1 cellular context compared by ENCODE assay signal in the genomic region with DNA sequence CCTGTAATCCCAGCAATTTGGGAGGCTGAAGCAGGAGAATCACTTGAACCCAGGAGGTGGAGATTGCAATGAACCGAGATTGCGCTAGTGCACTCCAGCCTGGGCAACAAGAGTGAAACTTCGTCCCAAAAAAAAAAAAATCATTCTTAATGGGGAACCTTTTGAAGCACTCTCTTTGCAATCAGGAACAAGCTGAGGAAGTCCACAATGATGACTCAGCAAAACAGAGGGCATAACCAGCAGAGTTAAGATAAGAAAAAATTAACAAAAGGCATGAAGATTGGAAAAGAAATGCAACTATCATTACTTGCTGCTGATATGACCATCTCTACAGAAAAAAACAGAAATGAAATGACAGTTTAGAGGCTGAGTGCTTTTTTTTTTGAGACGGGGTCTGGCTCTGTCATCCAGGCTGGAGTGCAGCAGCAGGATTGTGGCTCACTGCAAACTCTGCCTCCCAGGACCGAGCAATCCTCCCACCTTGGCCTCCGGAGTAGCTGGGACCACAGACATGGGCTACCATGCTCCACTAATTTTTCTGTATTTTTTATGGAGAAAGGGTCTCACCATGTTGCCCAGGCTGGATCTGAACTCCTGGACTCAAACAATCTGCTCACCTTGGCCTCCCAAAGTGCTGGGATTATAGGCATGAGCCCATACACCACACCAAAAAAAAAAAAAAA.
TF ChIP-seq lines count a peak whose summit lies in the region.

No MANE protein-coding gene starts in this region.

TF ChIP-seq in K562, 482 proteins besides CTCF, POLR2A, EP300 and RAD21 (continued from another document and continues in another):
- TF ChIP-seq FOSL1 (tag; conservative IDR thresholded peaks at IDR 0.05) (peak; percentile 75), TAF15 (IDR thresholded peaks at IDR 0.05; ENCODE audit: low read depth, low read length) (no peak), PCBP1 (IDR thresholded peaks at IDR 0.05; ENCODE audit: low read depth, low read length, poor library complexity, severe bottlenecking) (no peak), MAFK (IDR thresholded peaks at IDR 0.05; ENCODE audit: low read length) (peak; percentile 100), KLF16 (IDR thresholded peaks at IDR 0.05) (no peak), POLR3A (IDR thresholded peaks at IDR 0.05; ENCODE audit: borderline replicate concordance, extremely low read depth, insufficient read depth, insufficient read length) (no peak), XRCC3 (IDR thresholded peaks at IDR 0.05) (no peak), SREBF2 (CRISPR knock-in tag; IDR thresholded peaks at IDR 0.05) (no peak), ZNF512 (tag; IDR thresholded peaks at IDR 0.05) (no peak), POLR3G (IDR thresholded peaks at IDR 0.05; ENCODE audit: extremely low read depth, insufficient read length, insufficient replicate concordance) (no peak), KLF10 (CRISPR knock-in tag; IDR thresholded peaks at IDR 0.05) (no peak), MAFG (tag; conservative IDR thresholded peaks at IDR 0.05) (peak; percentile 100), ZNF551 (CRISPR knock-in tag; IDR thresholded peaks at IDR 0.05) (no peak), DNMT1 (IDR thresholded peaks at IDR 0.05) (no peak), ZC3H4 (CRISPR knock-in tag; IDR thresholded peaks at IDR 0.05; ENCODE audit: borderline replicate concordance) (no peak), UBTF (IDR thresholded peaks at IDR 0.05; ENCODE audit: borderline replicate concordance in 1 of 2, low read depth in 2 of 2, low read length in 2 of 2) (no peak), ZNF445 (CRISPR knock-in tag; IDR thresholded peaks at IDR 0.05; ENCODE audit: low read depth) (no peak), BRD9 (IDR thresholded peaks at IDR 0.05; ENCODE audit: low read depth, partially characterized antibody) (peak; percentile 34), TCF7L2 (IDR thresholded peaks at IDR 0.05; ENCODE audit: low read depth, low read length) (no peak), NBN (IDR thresholded peaks at IDR 0.05; ENCODE audit: low read depth) (peak; percentile 57; the same call in 1 of the 2 replicates), ZNF583 (CRISPR knock-in tag; IDR thresholded peaks at IDR 0.05) (no peak), NR1H2 (CRISPR knock-in tag; IDR thresholded peaks at IDR 0.05) (no peak), BCL6 (CRISPR knock-in tag; IDR thresholded peaks at IDR 0.05) (no peak), ZNF146 (CRISPR knock-in tag; IDR thresholded peaks at IDR 0.05; ENCODE audit: unreplicated experiment) (no peak), FOXA1 (IDR thresholded peaks at IDR 0.05; ENCODE audit: borderline replicate concordance) (no peak), CEBPB (tag; IDR thresholded peaks at IDR 0.05) (0 out of 2 replicates have a peak, but pooled peaks have one; percentile 11), ZBTB5 (IDR thresholded peaks at IDR 0.05) (no peak), SETDB1 (IDR thresholded peaks at IDR 0.05; ENCODE audit: low read length) (no peak), MAZ (CRISPR knock-in tag; conservative IDR thresholded peaks at IDR 0.05 in 1 of 2, IDR thresholded peaks at IDR 0.05 in 1 of 2) (no peak), ZNF12 (CRISPR knock-in tag; IDR thresholded peaks at IDR 0.05) (no peak), ZNF311 (CRISPR knock-in tag; IDR thresholded peaks at IDR 0.05) (no peak), CAMTA2 (CRISPR knock-in tag; conservative IDR thresholded peaks at IDR 0.05) (no peak), TAF9B (IDR thresholded peaks at IDR 0.05; ENCODE audit: partially characterized antibody) (peak; percentile 38), ATF1 (CRISPR knock-in tag; IDR thresholded peaks at IDR 0.05) (no peak), ATF1 (tag; IDR thresholded peaks at IDR 0.05) (peak; percentile 28; the same call in 1 of the 2 replicates), SRSF7 (optimal IDR thresholded peaks at IDR 0.05; ENCODE audit: low read depth, low read length) (no peak), POU5F1 (IDR thresholded peaks at IDR 0.05; ENCODE audit: borderline replicate concordance, low read depth, low read length, partially characterized antibody) (no peak), FUS (optimal IDR thresholded peaks at IDR 0.05; ENCODE audit: low read depth, low read length) (no peak), POLR2G (IDR thresholded peaks at IDR 0.05; ENCODE audit: low read depth, low read length) (no peak), KDM4B (IDR thresholded peaks at IDR 0.05; ENCODE audit: borderline replicate concordance in 2 of 2, low read depth in 1 of 2) (no peak), CXXC5 (CRISPR knock-in tag; IDR thresholded peaks at IDR 0.05) (no peak), ZNF274 (IDR thresholded peaks at IDR 0.05; ENCODE audit: borderline replicate concordance, low read depth, low read length) (no peak), ZNF561 (CRISPR knock-in tag; conservative IDR thresholded peaks at IDR 0.05) (no peak), ZNF431 (CRISPR knock-in tag; IDR thresholded peaks at IDR 0.05) (no peak), LARP7 (IDR thresholded peaks at IDR 0.05) (no peak), ZNF717 (CRISPR knock-in tag; IDR thresholded peaks at IDR 0.05) (no peak), HDGF (IDR thresholded peaks at IDR 0.05) (no peak), ZNF134 (CRISPR knock-in tag; conservative IDR thresholded peaks at IDR 0.05) (no peak), ZNF232 (CRISPR knock-in tag; IDR thresholded peaks at IDR 0.05) (no peak), MTA1 (IDR thresholded peaks at IDR 0.05; ENCODE audit: borderline replicate concordance) (peak; percentile 75), CSDE1 (IDR thresholded peaks at IDR 0.05) (no peak), MITF (IDR thresholded peaks at IDR 0.05) (no peak), CBX5 (IDR thresholded peaks at IDR 0.05; ENCODE audit: borderline replicate concordance, low read depth) (no peak), XRCC5 (IDR thresholded peaks at IDR 0.05; ENCODE audit: low read depth, low read length) (no peak), DACH1 (IDR thresholded peaks at IDR 0.05; ENCODE audit: partially characterized antibody) (peak; percentile 36), PPARD (CRISPR knock-in tag; IDR thresholded peaks at IDR 0.05) (no peak), ETV5 (CRISPR knock-in tag; IDR thresholded peaks at IDR 0.05; ENCODE audit: low read depth) (no peak), ZNF655 (CRISPR knock-in tag; IDR thresholded peaks at IDR 0.05) (no peak), ZBED1 (IDR thresholded peaks at IDR 0.05) (no peak), ESRRB (CRISPR knock-in tag; IDR thresholded peaks at IDR 0.05; ENCODE audit: borderline replicate concordance) (no peak), HDAC8 (tag; IDR thresholded peaks at IDR 0.05) (no peak)
- TF ChIP-seq, protein P1, sequence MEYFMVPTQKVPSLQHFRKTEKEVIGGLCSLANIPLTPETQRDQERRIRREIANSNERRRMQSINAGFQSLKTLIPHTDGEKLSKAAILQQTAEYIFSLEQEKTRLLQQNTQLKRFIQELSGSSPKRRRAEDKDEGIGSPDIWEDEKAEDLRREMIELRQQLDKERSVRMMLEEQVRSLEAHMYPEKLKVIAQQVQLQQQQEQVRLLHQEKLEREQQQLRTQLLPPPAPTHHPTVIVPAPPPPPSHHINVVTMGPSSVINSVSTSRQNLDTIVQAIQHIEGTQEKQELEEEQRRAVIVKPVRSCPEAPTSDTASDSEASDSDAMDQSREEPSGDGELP (CRISPR knock-in tag; IDR thresholded peaks at IDR 0.05; ENCODE audit: borderline replicate concordance): no peak
- TF ChIP-seq, protein P2, sequence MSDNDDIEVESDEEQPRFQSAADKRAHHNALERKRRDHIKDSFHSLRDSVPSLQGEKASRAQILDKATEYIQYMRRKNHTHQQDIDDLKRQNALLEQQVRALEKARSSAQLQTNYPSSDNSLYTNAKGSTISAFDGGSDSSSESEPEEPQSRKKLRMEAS (CRISPR knock-in tag; IDR thresholded peaks at IDR 0.05): no peak
- TF ChIP-seq, protein P3, sequence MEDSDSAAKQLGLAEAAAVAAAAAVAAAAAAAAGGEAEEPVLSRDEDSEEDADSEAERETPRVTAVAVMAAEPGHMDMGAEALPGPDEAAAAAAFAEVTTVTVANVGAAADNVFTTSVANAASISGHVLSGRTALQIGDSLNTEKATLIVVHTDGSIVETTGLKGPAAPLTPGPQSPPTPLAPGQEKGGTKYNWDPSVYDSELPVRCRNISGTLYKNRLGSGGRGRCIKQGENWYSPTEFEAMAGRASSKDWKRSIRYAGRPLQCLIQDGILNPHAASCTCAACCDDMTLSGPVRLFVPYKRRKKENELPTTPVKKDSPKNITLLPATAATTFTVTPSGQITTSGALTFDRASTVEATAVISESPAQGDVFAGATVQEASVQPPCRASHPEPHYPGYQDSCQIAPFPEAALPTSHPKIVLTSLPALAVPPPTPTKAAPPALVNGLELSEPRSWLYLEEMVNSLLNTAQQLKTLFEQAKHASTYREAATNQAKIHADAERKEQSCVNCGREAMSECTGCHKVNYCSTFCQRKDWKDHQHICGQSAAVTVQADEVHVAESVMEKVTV (CRISPR knock-in tag; IDR thresholded peaks at IDR 0.05): no peak
- TF ChIP-seq, protein P4, sequence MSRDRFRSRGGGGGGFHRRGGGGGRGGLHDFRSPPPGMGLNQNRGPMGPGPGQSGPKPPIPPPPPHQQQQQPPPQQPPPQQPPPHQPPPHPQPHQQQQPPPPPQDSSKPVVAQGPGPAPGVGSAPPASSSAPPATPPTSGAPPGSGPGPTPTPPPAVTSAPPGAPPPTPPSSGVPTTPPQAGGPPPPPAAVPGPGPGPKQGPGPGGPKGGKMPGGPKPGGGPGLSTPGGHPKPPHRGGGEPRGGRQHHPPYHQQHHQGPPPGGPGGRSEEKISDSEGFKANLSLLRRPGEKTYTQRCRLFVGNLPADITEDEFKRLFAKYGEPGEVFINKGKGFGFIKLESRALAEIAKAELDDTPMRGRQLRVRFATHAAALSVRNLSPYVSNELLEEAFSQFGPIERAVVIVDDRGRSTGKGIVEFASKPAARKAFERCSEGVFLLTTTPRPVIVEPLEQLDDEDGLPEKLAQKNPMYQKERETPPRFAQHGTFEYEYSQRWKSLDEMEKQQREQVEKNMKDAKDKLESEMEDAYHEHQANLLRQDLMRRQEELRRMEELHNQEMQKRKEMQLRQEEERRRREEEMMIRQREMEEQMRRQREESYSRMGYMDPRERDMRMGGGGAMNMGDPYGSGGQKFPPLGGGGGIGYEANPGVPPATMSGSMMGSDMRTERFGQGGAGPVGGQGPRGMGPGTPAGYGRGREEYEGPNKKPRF (IDR thresholded peaks at IDR 0.05; ENCODE audit: low read depth, low read length): no peak
